8 cellular contexts compared by ENCODE assay signal in the genomic region with DNA sequence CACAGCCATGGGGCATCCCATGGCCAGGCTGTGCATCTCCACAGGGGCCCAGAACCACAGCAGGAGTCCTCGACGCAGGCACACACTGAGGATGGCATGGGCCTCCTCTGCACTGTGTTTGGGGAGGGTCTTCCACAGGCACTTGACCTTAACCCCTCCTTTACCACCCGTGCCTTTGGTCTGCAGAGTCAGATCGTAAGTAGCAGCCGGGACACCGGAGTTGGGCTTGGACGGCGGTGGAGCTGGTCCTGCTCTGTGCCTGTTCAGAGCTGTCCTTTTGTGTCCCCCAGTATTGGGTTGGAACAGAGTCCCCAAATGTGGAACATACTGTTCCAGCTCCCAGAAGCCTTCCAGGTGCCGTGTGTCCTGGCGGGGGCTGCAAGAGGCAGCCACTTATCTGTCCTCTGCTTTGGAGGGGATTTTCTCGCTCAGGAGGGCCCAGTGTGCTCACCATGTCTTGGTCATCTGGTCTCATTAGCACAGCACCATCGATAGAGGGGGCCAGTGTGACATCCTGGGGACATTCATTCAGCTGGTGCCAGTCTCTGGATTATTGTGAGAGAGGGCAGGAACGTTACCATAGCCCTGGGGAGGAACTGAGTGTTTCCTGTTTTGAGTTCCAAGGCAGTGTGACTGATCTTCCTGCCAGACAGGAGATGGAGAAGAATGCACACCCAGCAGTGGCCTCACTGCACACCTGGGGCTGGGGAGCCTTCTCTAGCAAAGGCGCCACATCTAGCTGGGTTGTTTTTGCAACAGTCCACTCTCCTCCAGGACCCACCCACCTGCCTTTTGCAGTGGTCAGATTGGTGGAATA. TPM values are rescaled to one million over a fixed set of nuclear protein-coding genes. Genes with fewer than 3 reads are reported as not detected.
A peak's percentile ranks its signal among the peaks of the same experiment; 100 is the strongest.
DNase-seq lines count a peak whose midpoint lies in the region; ATAC-seq and TF ChIP-seq lines count a peak whose summit lies in the region.

No MANE protein-coding gene starts in this region.

- ATAC-seq in GM21423 (IDR thresholded peaks at IDR 0.05; ENCODE audit: unreplicated experiment) (no peak), GM18519 (IDR thresholded peaks at IDR 0.05; ENCODE audit: low FRiP score, unreplicated experiment) (no peak)

- no peak overlapping the region for H3K9ac ChIP-seq in GM23248

- no peaks in the 10 kb centered on the region for H3K9me3 ChIP-seq in GM23248 (ENCODE audit: low read depth)
- no peaks in the 10 kb centered on the region for H3K9me3 ChIP-seq in neutrophil

- 37% methylated on average over 14 of the region's 14 CpGs for WGBS in GM23248 (ENCODE audit: low coverage in 1 of 2, low lambda C conversion rate in 2 of 2, missing lambda C conversion rate in 2 of 2), 2 experiments

- H2AFZ ChIP-seq in GM23248 = no peak overlapping the region

- no peaks in the 10 kb centered on the region for H3K27me3 ChIP-seq in GM23248 (replicated peaks; ENCODE audit: insufficient read depth)
- peaks cover 11% of the 10 kb centered on the region for H3K27me3 ChIP-seq in neutrophil

- H3K27ac ChIP-seq in GM23248 = no peak overlapping the region
- peak overlapping the region; percentile 90 for H3K27ac ChIP-seq in neutrophil

- H3F3A ChIP-seq in GM23248 (ENCODE audit: insufficient read depth) = 0 out of 2 replicates have a peak, but pooled peaks cover 5% of the 10 kb centered on the region

- DNase-seq in COLO829 (ENCODE audit: low spot score) (peak; percentile 59), GM23248 (peak; percentile 67), NCI-H510A (lab: John Stamatoyannopoulos, UW) (peak; percentile 52), fibroblast of mammary gland (ENCODE audit: low read depth) (peak; percentile 58)
- DNase-seq in activated CD8-positive, alpha-beta memory T cell treated with anti-CD3 and anti-CD28 coated beads, Interleukin-2, amount 50 U/mL, for 4 hours = peak; percentile 52

- no peaks in the 10 kb centered on the region for H3K79me2 ChIP-seq in GM23248 (ENCODE audit: insufficient read depth)

- no peaks in the 10 kb centered on the region for H3K36me3 ChIP-seq in GM23248 (ENCODE audit: low read depth)
- no peaks in the 10 kb centered on the region for H3K36me3 ChIP-seq in neutrophil

- H3K4me1 ChIP-seq in GM23248 (ENCODE audit: insufficient read depth) (peaks cover 13% of the 10 kb centered on the region; the same call in 1 of the 2 replicates), neutrophil (ENCODE audit: control insufficient read depth in 1 of 2, insufficient read depth in 1 of 2, low read depth in 1 of 2, low read length in 1 of 2) (peaks cover 54 to 61% of the 10 kb centered on the region in 2 experiments)

- no peaks in the 10 kb centered on the region for H3K9me2 ChIP-seq in GM23248 (ENCODE audit: insufficient read depth)

- no peak overlapping the region for H3K4me2 ChIP-seq in GM23248 (ENCODE audit: unreplicated experiment)

- H3K4me3 ChIP-seq in GM23248 = no peak overlapping the region
- H3K4me3 ChIP-seq in fibroblast of mammary gland (ENCODE audit: control insufficient read depth, low read depth, low read length) = no peak overlapping the region
- peak overlapping the region; percentile 29 to 42 for H3K4me3 ChIP-seq in neutrophil (ENCODE audit: low read depth in 1 of 2, low read length in 1 of 2)

- H4K20me1 ChIP-seq in GM23248 (ENCODE audit: insufficient read depth) = no peaks in the 10 kb centered on the region

- in situ Hi-C loops in GM23248 (cut with MboI) = loop anchor here (5.0 kb wide), 1 partner anchor 101 kb away; no protein-coding TSS in a partner anchor

- peak; percentile 43 for TF ChIP-seq CTCF in fibroblast of mammary gland (conservative IDR thresholded peaks at IDR 0.05; ENCODE audit: control insufficient read depth, insufficient read depth, low read depth, low read length)
- TF ChIP-seq CTCF in neutrophil (IDR thresholded peaks at IDR 0.05) = peak; percentile 78

RNA-seq across cellular contexts. Expression of gene CRELD2, which starts 12.4 kb away (rescaled TPM):
- 57.1 and 73.2 TPM in 2 replicates for total RNA-seq in GM23248 (2014; rRNA removed; shearing (Covaris generic))
- polyA plus RNA-seq in GM23248 (2016; fragmentation: Nextera tagmentation; extraction: Ambion mirVana) = 78.4 and 80.0 TPM in 2 replicates

RNA-seq across cellular contexts. Expression of gene ALG12, which starts 12.6 kb away (rescaled TPM):
- 16.9 and 24.4 TPM in 2 replicates for total RNA-seq in GM23248 (2014; rRNA removed; shearing (Covaris generic))
- polyA plus RNA-seq in GM23248 (2016; fragmentation: Nextera tagmentation; extraction: Ambion mirVana) = 21.9 and 28.5 TPM in 2 replicates

RNA-seq across cellular contexts. Expression of gene PIM3, which starts 29.8 kb away (rescaled TPM):
- 16.2 and 17.3 TPM in 2 replicates for total RNA-seq in GM23248 (2014; rRNA removed; shearing (Covaris generic))
- 10.8 TPM in 2 replicates for polyA plus RNA-seq in GM23248 (2016; fragmentation: Nextera tagmentation; extraction: Ambion mirVana)

Comparison
In these comparisons a context has a peak if more than half of its experiments do, and no peak if none do; other contexts are left out.
1. H3K4me3 ChIP-seq: peak in neutrophil (2 of 2); none in GM23248 (single experiment) and fibroblast of mammary gland (single experiment).
2. Peak in every context shown above with its lines, with median percentiles within 50 percentile points of each other: DNase-seq.